In the genomic region with DNA sequence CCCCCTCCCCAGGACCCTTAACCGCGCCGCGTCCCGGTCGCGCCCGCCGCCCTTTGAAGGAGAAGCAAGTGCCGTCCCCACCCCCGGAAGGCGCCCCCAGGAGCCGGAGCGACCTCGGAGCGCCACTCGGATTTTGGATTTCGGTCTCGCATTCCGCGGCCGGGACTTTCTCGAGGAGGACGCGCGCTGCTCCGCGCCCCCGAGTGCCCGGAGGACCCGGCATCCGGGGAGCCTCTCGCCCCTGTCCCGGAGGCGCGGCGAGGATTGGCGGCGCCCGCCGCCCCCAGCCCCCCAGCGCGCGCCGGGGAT, we compare ENCODE assay signal across 8 cellular contexts. TPM values are rescaled to one million over a fixed set of nuclear protein-coding genes. Genes with fewer than 3 reads are reported as not detected.
DNase-seq lines count a peak whose midpoint lies in the region; ATAC-seq and TF ChIP-seq lines count a peak whose summit lies in the region.

No MANE protein-coding gene starts in this region.

- peaks cover 31% of the 10 kb centered on the region for H3K4me1 ChIP-seq in CD8-positive, alpha-beta T cell (ENCODE audit: insufficient read depth, low read length)
- H3K4me1 ChIP-seq in OCI-LY3 (ENCODE audit: low read length) (peaks cover 30% of the 10 kb centered on the region), endodermal cell (ENCODE audit: control insufficient read depth, insufficient read depth, low read length) (peaks cover 6% of the 10 kb centered on the region), neuronal stem cell (ENCODE audit: control insufficient read depth in 2 of 2, insufficient read depth in 1 of 2, low read depth in 1 of 2, low read length in 2 of 2) (peaks cover 13 to 36% of the 10 kb centered on the region in 2 donors)

- peak overlapping the region; percentile 99 for H2BK5ac ChIP-seq in neuronal stem cell (ENCODE audit: low read length)

- H3K18ac ChIP-seq in neuronal stem cell (ENCODE audit: low read length), result peak overlapping the region; percentile 66

- H4K20me1 ChIP-seq in OCI-LY3 (ENCODE audit: insufficient read depth, low read length), result peaks cover 11% of the 10 kb centered on the region; the same call in 1 of the 2 replicates

- H3K36me3 ChIP-seq in CD8-positive, alpha-beta T cell (ENCODE audit: insufficient read depth, low read length), result peaks cover 9% of the 10 kb centered on the region
- H3K36me3 ChIP-seq in OCI-LY3 (replicated peaks; ENCODE audit: low read depth, low read length), result peaks cover 32% of the 10 kb centered on the region
- H3K36me3 ChIP-seq in endodermal cell (ENCODE audit: control insufficient read depth, insufficient read depth, low read length), result peaks cover 31% of the 10 kb centered on the region
- peaks cover 27 to 38% of the 10 kb centered on the region in 2 donors for H3K36me3 ChIP-seq in neuronal stem cell (replicated peaks in 1 of 2; ENCODE audit: control insufficient read depth in 2 of 2, insufficient read depth in 2 of 2, low read length in 2 of 2)

- H3K36me3 Mint-ChIP-seq in CD8-positive, alpha-beta T cell, result peaks cover 17% of the 10 kb centered on the region
- H3K36me3 Mint-ChIP-seq in endodermal cell (ENCODE audit: low read depth), result peaks cover 21% of the 10 kb centered on the region

- WGBS in endodermal cell (ENCODE audit: insufficient coverage in 1 of 2, insufficient read length in 1 of 2), 2 experiments, result 0% methylated on average over 11 to 45 of the region's 45 CpGs
- no CpG with 5 or more reads among the region's 45 CpGs for WGBS in neuronal stem cell (ENCODE audit: extremely low coverage in 2 of 2, insufficient read length in 2 of 2, insufficient replicate concordance in 1 of 2), 2 donors

- H3K79me1 ChIP-seq in neuronal stem cell (ENCODE audit: low read depth, low read length), result peaks cover 25% of the 10 kb centered on the region

- no peak overlapping the region for H2BK120ac ChIP-seq in neuronal stem cell (ENCODE audit: low read depth, low read length)

- ATAC-seq in CD8-positive, alpha-beta T cell, result no peak
- ATAC-seq in HG02973 (IDR thresholded peaks at IDR 0.05; ENCODE audit: unreplicated experiment) (no peak), GM21528 (IDR thresholded peaks at IDR 0.05; ENCODE audit: low FRiP score, unreplicated experiment) (no peak)

- H2AFZ ChIP-seq in OCI-LY3 (ENCODE audit: low read depth, low read length), result no peak overlapping the region
- no peak overlapping the region for H2AFZ ChIP-seq in neuronal stem cell (ENCODE audit: low read length)

- H3K27me3 ChIP-seq in CD8-positive, alpha-beta T cell (ENCODE audit: insufficient read depth, low read length), result no peaks in the 10 kb centered on the region
- H3K27me3 ChIP-seq in OCI-LY3 (ENCODE audit: low read depth, low read length) (no peaks in the 10 kb centered on the region), endodermal cell (ENCODE audit: control insufficient read depth, insufficient read depth, low read length, poor library complexity, severe bottlenecking) (no peaks in the 10 kb centered on the region), neuronal stem cell (ENCODE audit: control insufficient read depth in 3 of 3, insufficient read depth in 3 of 3, low read depth in 1 of 3, low read length in 3 of 3) (no peaks in the 10 kb centered on the region)

- H3K27ac ChIP-seq in CD8-positive, alpha-beta T cell (ENCODE audit: low read depth, low read length), result peak overlapping the region; percentile 83
- H3K27ac ChIP-seq in OCI-LY3 (ENCODE audit: low read length) (peak overlapping the region; percentile 92), endodermal cell (ENCODE audit: low read depth, low read length) (peak overlapping the region; percentile 80), neuronal stem cell (replicated peaks; ENCODE audit: low read length) (peak overlapping the region; percentile 85)

- no peak overlapping the region for H2BK15ac ChIP-seq in neuronal stem cell (ENCODE audit: low read length)

- H3K23ac ChIP-seq in neuronal stem cell (ENCODE audit: low read depth, low read length, poor library complexity), result peak overlapping the region; percentile 100

- no peak overlapping the region for H4K8ac ChIP-seq in neuronal stem cell (ENCODE audit: low read depth, low read length)

- H2BK12ac ChIP-seq in neuronal stem cell (ENCODE audit: low read length), result no peak overlapping the region

- POLR2A ChIA-PET in CD8-positive, alpha-beta T cell (lab: Charles Lee), result interaction anchor here (0.8 to 1.1 kb wide), 3 partner anchors 9 to 19 kb away, joined by 3 to 8 read pairs (median 4); a partner anchor contains a TSS

- H3K4me3 Mint-ChIP-seq in CD8-positive, alpha-beta T cell, result peak overlapping the region; percentile 87
- H3K4me3 Mint-ChIP-seq in endodermal cell, result peak overlapping the region; percentile 87

- H3K27me3 Mint-ChIP-seq in CD8-positive, alpha-beta T cell (ENCODE audit: low read depth), result no peaks in the 10 kb centered on the region
- no peaks in the 10 kb centered on the region for H3K27me3 Mint-ChIP-seq in endodermal cell (ENCODE audit: insufficient read depth)

- peak overlapping the region; percentile 14 for H3K14ac ChIP-seq in neuronal stem cell (ENCODE audit: low read length)

- in situ Hi-C loops in KBM-7 (cut with MboI; ENCODE audit: low pct_unique_long_range_greater_than_20kb, low sequenced_read_pairs), result no loop called here

- peak overlapping the region; percentile 98 for H3K9ac ChIP-seq in OCI-LY3 (ENCODE audit: low read length)
- peak overlapping the region; percentile 95 for H3K9ac ChIP-seq in endodermal cell (ENCODE audit: extremely low read depth, low read length, poor library complexity, severe bottlenecking)
- H3K9ac ChIP-seq in neuronal stem cell (ENCODE audit: low read depth, low read length, poor library complexity), result peak overlapping the region; percentile 97

- no peak for TF ChIP-seq CTCF in CD8-positive, alpha-beta T cell (IDR thresholded peaks at IDR 0.05)
- TF ChIP-seq CTCF in OCI-LY3 (IDR thresholded peaks at IDR 0.05; ENCODE audit: low read depth, low read length) (no peak), endodermal cell (conservative IDR thresholded peaks at IDR 0.05) (no peak)

- H4K91ac ChIP-seq in neuronal stem cell (ENCODE audit: low read depth, low read length, poor library complexity), result no peak overlapping the region

- H3K9me3 Mint-ChIP-seq in CD8-positive, alpha-beta T cell, result no peaks in the 10 kb centered on the region
- no peaks in the 10 kb centered on the region for H3K9me3 Mint-ChIP-seq in endodermal cell

- H3K79me2 ChIP-seq in OCI-LY3 (ENCODE audit: low read length), result peaks cover 53% of the 10 kb centered on the region

- H3K4me2 ChIP-seq in OCI-LY3 (ENCODE audit: low read length) (peak overlapping the region; percentile 100), neuronal stem cell (ENCODE audit: insufficient read depth, low read length, poor library complexity, severe bottlenecking) (peak overlapping the region; percentile 49)

- peak overlapping the region; percentile 53 for H3K4ac ChIP-seq in neuronal stem cell (ENCODE audit: low read length)

- H3K9me3 ChIP-seq in CD8-positive, alpha-beta T cell (ENCODE audit: low read length), result no peaks in the 10 kb centered on the region
- H3K9me3 ChIP-seq in OCI-LY3 (ENCODE audit: insufficient read depth, low read length) (no peaks in the 10 kb centered on the region), endodermal cell (ENCODE audit: control insufficient read depth, low read length) (no peaks in the 10 kb centered on the region), neuronal stem cell (replicated peaks in 1 of 2; ENCODE audit: control insufficient read depth in 2 of 2, insufficient read depth in 1 of 2, low read depth in 1 of 2, low read length in 2 of 2) (no peaks in the 10 kb centered on the region)

- peak overlapping the region; percentile 88 for H3K27ac Mint-ChIP-seq in CD8-positive, alpha-beta T cell
- H3K27ac Mint-ChIP-seq in endodermal cell, result no peak overlapping the region

- CTCF ChIA-PET in CD8-positive, alpha-beta T cell (lab: Charles Lee), result no interaction called here

- H2AK5ac ChIP-seq in neuronal stem cell (ENCODE audit: low read depth, low read length), result peak overlapping the region; percentile 92

- DNase-seq in CD8-positive, alpha-beta T cell, result no peak
- DNase-seq in endodermal cell (no peak), neuronal stem cell (ENCODE audit: low spot score) (no peak), GF-D8 (lab: John Stamatoyannopoulos, UW) (no peak), KBM-7 (no peak)

- H3K4me3 ChIP-seq in CD8-positive, alpha-beta T cell (ENCODE audit: low read depth, low read length), result peak overlapping the region; percentile 88
- H3K4me3 ChIP-seq in OCI-LY3 (ENCODE audit: low read length) (peak overlapping the region; percentile 88), endodermal cell (ENCODE audit: low read length) (peak overlapping the region; percentile 71), neuronal stem cell (ENCODE audit: low read length in 2 of 2) (peak overlapping the region; percentile 98 to 99)

- peaks cover 13% of the 10 kb centered on the region for H3K4me1 Mint-ChIP-seq in CD8-positive, alpha-beta T cell (ENCODE audit: low read depth)
- H3K4me1 Mint-ChIP-seq in endodermal cell, result no peaks in the 10 kb centered on the region

- intact Hi-C loops in CD8-positive, alpha-beta T cell (cut with DNase I, micrococcal nuclease), result loop anchor here (1.0 to 10.0 kb wide), 10 partner anchors 9 to 385 kb away; a partner anchor contains a TSS

RNA-seq across cellular contexts. Expression of a gene that starts 1.6 kb away (rescaled TPM):
- 100 to 1,000 TPM; 305 to 314 TPM for total RNA-seq in CD8-positive, alpha-beta T cell
- 100 to 1,000 TPM; 183 to 185 TPM for total RNA-seq in endodermal cell
- 126 TPM for polyA plus RNA-seq in endodermal cell (2013, experiment 1 of 2)
- polyA plus RNA-seq in endodermal cell (2013, experiment 2 of 2), result 115 TPM
- polyA plus RNA-seq in neuronal stem cell (2013, experiment 1 of 2), result 98.3 TPM
- polyA plus RNA-seq in neuronal stem cell (2013, experiment 2 of 2), result 99.9 TPM

RNA-seq across cellular contexts. Expression of a gene that starts 8.4 kb away (rescaled TPM):
- 10 to 100 TPM; 86.2 to 96.3 TPM for total RNA-seq in CD8-positive, alpha-beta T cell
- 100 to 1,000 TPM; 144 to 159 TPM for total RNA-seq in endodermal cell
- polyA plus RNA-seq in endodermal cell (2013, experiment 1 of 2), result 108 TPM
- 96.0 TPM for polyA plus RNA-seq in endodermal cell (2013, experiment 2 of 2)
- polyA plus RNA-seq in neuronal stem cell (2013, experiment 1 of 2), result 106 TPM
- 101 TPM for polyA plus RNA-seq in neuronal stem cell (2013, experiment 2 of 2)

RNA-seq across cellular contexts. Expression of a gene that starts 12.1 kb away (rescaled TPM):
- total RNA-seq in CD8-positive, alpha-beta T cell, result under 1 TPM; 0.49 to 0.67 TPM
- total RNA-seq in endodermal cell, result 10 to 100 TPM; 21.5 to 28.5 TPM
- polyA plus RNA-seq in endodermal cell (2013, experiment 1 of 2), result 26.4 TPM
- polyA plus RNA-seq in endodermal cell (2013, experiment 2 of 2), result 19.3 TPM
- 14.0 TPM for polyA plus RNA-seq in neuronal stem cell (2013, experiment 1 of 2)
- 12.8 TPM for polyA plus RNA-seq in neuronal stem cell (2013, experiment 2 of 2)

RNA-seq across cellular contexts. Expression of a gene that starts 19.2 kb away (rescaled TPM):
- total RNA-seq in CD8-positive, alpha-beta T cell, result 100 to 1,000 TPM; 689 to 695 TPM
- total RNA-seq in endodermal cell, result 100 to 1,000 TPM; 282 to 301 TPM
- polyA plus RNA-seq in endodermal cell (2013, experiment 1 of 2), result 403 TPM
- 310 TPM for polyA plus RNA-seq in endodermal cell (2013, experiment 2 of 2)
- 218 TPM for polyA plus RNA-seq in neuronal stem cell (2013, experiment 1 of 2)
- polyA plus RNA-seq in neuronal stem cell (2013, experiment 2 of 2), result 217 TPM

RNA-seq across cellular contexts. Expression of a gene that starts 25.4 kb away (rescaled TPM):
- 10 to 100 TPM; 36.2 to 37.4 TPM for total RNA-seq in CD8-positive, alpha-beta T cell
- 10 to 100 TPM; 45.1 to 46.0 TPM for total RNA-seq in endodermal cell
- polyA plus RNA-seq in endodermal cell (2013, experiment 1 of 2), result 18.2 TPM
- polyA plus RNA-seq in endodermal cell (2013, experiment 2 of 2), result 19.0 TPM
- 23.8 TPM for polyA plus RNA-seq in neuronal stem cell (2013, experiment 1 of 2)
- 24.1 TPM for polyA plus RNA-seq in neuronal stem cell (2013, experiment 2 of 2)

Comparison
In these comparisons a context has a peak if more than half of its experiments do, and no peak if none do; other contexts are left out.
1. RNA of a gene that starts 12.1 kb away (total RNA-seq): 21.5 to 28.5 TPM in endodermal cell; 0.49 to 0.67 TPM in CD8-positive, alpha-beta T cell; every median in the first group is over 10 times any median in the second.
2. Peak in every context shown above with its lines, with median percentiles within 50 percentile points of each other: H3K27ac ChIP-seq, H3K4me3 ChIP-seq and H3K9ac ChIP-seq.